In the genomic region with DNA sequence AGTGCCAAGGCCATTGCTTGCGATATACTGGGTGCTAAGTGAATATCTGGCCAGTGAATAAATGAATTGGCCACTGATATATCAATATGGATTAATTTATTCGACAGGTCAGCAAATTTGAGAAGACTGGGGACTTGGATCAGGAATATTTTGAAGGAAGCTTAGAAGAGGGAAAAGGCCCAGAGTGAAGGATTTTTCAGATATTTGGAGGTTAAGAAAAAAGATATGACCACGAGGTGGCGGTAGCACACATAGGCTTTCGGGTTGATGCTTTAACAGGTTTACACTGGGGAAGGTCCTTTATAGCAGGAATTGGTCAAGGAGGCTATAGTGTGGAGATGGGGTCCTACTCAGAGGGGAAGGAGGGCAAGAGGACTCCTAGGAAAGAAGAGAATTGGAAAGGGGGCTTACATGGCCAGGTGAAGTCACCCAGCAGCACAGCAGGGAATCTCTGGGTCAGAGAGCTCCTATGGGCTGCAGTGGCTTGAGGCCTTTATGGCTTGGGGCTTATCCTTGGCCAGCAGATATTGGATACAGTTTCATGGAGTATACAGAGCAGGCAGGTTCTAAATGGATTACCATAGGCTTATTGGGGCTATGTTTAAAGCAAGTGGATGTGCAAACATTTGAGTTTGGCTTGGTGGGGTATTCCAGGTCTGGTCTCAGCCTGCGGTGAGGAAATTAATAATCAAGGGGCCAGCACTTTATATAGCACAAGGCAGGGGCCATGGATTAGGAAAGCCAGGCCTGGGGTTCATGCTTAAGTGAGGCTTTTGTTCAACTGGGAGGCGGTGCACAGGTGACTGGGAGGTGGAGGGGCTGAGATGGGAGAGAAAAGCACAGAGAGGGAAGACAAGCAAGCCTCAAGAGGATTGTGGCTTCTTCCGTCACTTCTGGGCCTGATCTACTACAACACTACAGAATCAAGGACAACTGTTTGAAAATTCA, we compare ENCODE assay signal across 8 cellular contexts. TPM values are rescaled to one million over a fixed set of nuclear protein-coding genes. Genes with fewer than 3 reads are reported as not detected.
DNase-seq lines count a peak whose midpoint lies in the region; ATAC-seq and TF ChIP-seq lines count a peak whose summit lies in the region.

No MANE protein-coding gene starts in this region.

- H4K91ac ChIP-seq in trophoblast cell (ENCODE audit: low read depth, low read length) = peak overlapping the region; percentile 48

- H3K23ac ChIP-seq in trophoblast cell (ENCODE audit: low read length) = no peak overlapping the region

- no peak overlapping the region for H3K27ac Mint-ChIP-seq in activated CD8-positive, alpha-beta T cell treated with anti-CD3 and anti-CD28 coated beads, Interleukin-2, amount 10 ng/mL, durations not matched to agents 7 days and 5 days

- H3K4me3 ChIP-seq in DND-41 (ENCODE audit: low read depth in 1 of 2, low read length in 2 of 2) (no peak overlapping the region), trophoblast cell (ENCODE audit: low read depth, low read length) (no peak overlapping the region)

- ATAC-seq in DND-41 (ENCODE audit: insufficient read depth, low read depth) = peak; percentile 59; the same call in 2 of the 3 replicates
- ATAC-seq in activated CD8-positive, alpha-beta T cell treated with anti-CD3 and anti-CD28 coated beads, Interleukin-2, amount 10 ng/mL, durations not matched to agents 7 days and 5 days = peak; percentile 47

- no peak overlapping the region for H2BK12ac ChIP-seq in trophoblast cell (ENCODE audit: low read length)

- WGBS in trophoblast cell (ENCODE audit: extremely low coverage, insufficient coverage, insufficient read length) = no CpG with 5 or more reads among the region's 8 CpGs

- H3K36me3 Mint-ChIP-seq in activated CD8-positive, alpha-beta T cell treated with anti-CD3 and anti-CD28 coated beads, Interleukin-2, amount 10 ng/mL, durations not matched to agents 7 days and 5 days (ENCODE audit: low read depth) = no peaks in the 10 kb centered on the region

- H2AFZ ChIP-seq in DND-41 (ENCODE audit: low read depth, low read length) (no peak overlapping the region), trophoblast cell (ENCODE audit: insufficient read depth, low read length, poor library complexity) (no peak overlapping the region)

- peaks cover 6% of the 10 kb centered on the region for H3K4me1 ChIP-seq in DND-41 (ENCODE audit: insufficient read depth, low read length)
- H3K4me1 ChIP-seq in trophoblast cell (ENCODE audit: control insufficient read depth in 1 of 2, insufficient read depth in 2 of 2, low read length in 2 of 2) = peaks cover 10 to 12% of the 10 kb centered on the region in 2 experiments

- H2BK5ac ChIP-seq in trophoblast cell (ENCODE audit: low read depth, low read length, poor library complexity) = no peak overlapping the region

- no peak overlapping the region for H3K4me2 ChIP-seq in DND-41 (ENCODE audit: insufficient read depth, low read length)
- no peak overlapping the region for H3K4me2 ChIP-seq in trophoblast cell (ENCODE audit: low read length)

- H3K27me3 Mint-ChIP-seq in activated CD8-positive, alpha-beta T cell treated with anti-CD3 and anti-CD28 coated beads, Interleukin-2, amount 10 ng/mL, durations not matched to agents 7 days and 5 days (ENCODE audit: low read depth) = no peaks in the 10 kb centered on the region

- POLR2A ChIA-PET in activated CD8-positive, alpha-beta T cell treated with anti-CD3 and anti-CD28 coated beads, Interleukin-2, amount 10 ng/mL, durations not matched to agents 7 days and 5 days (lab: Charles Lee) = interaction anchor here (1.0 to 4.0 kb wide), 2 partner anchors 38 to 43 kb away, joined by 5 to 33 read pairs; a partner anchor contains a TSS

- no peak overlapping the region for H3K14ac ChIP-seq in trophoblast cell (ENCODE audit: low read length)

- TF ChIP-seq CTCF in 22Rv1 (IDR thresholded peaks at IDR 0.05) (peak; percentile 91), DND-41 (IDR thresholded peaks at IDR 0.05; ENCODE audit: borderline replicate concordance, extremely low read depth, low read length, poor library complexity, severe bottlenecking) (peak; percentile 76)

- H4K8ac ChIP-seq in trophoblast cell (ENCODE audit: low read depth, low read length) = no peak overlapping the region

- H2AK5ac ChIP-seq in trophoblast cell (ENCODE audit: low read length) = peak overlapping the region; percentile 24

- no peak overlapping the region for H3K4ac ChIP-seq in trophoblast cell (ENCODE audit: low read depth, low read length)

- H3K79me1 ChIP-seq in trophoblast cell (ENCODE audit: low read length) = peaks cover 5% of the 10 kb centered on the region

- DNase-seq in DND-41 (peak; percentile 33), NCI-H146 treated with DMSO at 0.1 percent for 48 hours (lab: John Stamatoyannopoulos, UW; ENCODE audit: unreplicated experiment) (peak; percentile 18), fibroblast of the conjunctiva (ENCODE audit: low read depth) (peak; percentile 22), trophoblast cell (peak; percentile 30 to 84), UCSD-AML1 (lab: John Stamatoyannopoulos, UW; ENCODE audit: unreplicated experiment) (no peak), NK-92 (lab: John Stamatoyannopoulos, UW; ENCODE audit: unreplicated experiment) (no peak)
- peak; percentile 64 for DNase-seq in activated CD8-positive, alpha-beta T cell treated with anti-CD3 and anti-CD28 coated beads, Interleukin-2, amount 10 ng/mL, durations not matched to agents 7 days and 5 days

- H2BK120ac ChIP-seq in trophoblast cell (ENCODE audit: insufficient read depth, low read length, poor library complexity) = no peak overlapping the region

- H3K9ac ChIP-seq in DND-41 (ENCODE audit: low read depth, low read length) = no peak overlapping the region
- no peak overlapping the region for H3K9ac ChIP-seq in trophoblast cell (ENCODE audit: low read length)

- H3K18ac ChIP-seq in trophoblast cell (ENCODE audit: low read length) = no peak overlapping the region

- H4K20me1 ChIP-seq in DND-41 (ENCODE audit: insufficient read depth, low read length) = no peaks in the 10 kb centered on the region

- no peak overlapping the region for H3K4me3 Mint-ChIP-seq in activated CD8-positive, alpha-beta T cell treated with anti-CD3 and anti-CD28 coated beads, Interleukin-2, amount 10 ng/mL, durations not matched to agents 7 days and 5 days

- no peak overlapping the region for H4K12ac ChIP-seq in trophoblast cell (ENCODE audit: low read depth, low read length)

- H3K9me3 Mint-ChIP-seq in activated CD8-positive, alpha-beta T cell treated with anti-CD3 and anti-CD28 coated beads, Interleukin-2, amount 10 ng/mL, durations not matched to agents 7 days and 5 days (ENCODE audit: insufficient read depth) = no peaks in the 10 kb centered on the region

- H3K9me3 ChIP-seq in DND-41 (ENCODE audit: insufficient read depth, low read length, severe bottlenecking) (no peaks in the 10 kb centered on the region), trophoblast cell (ENCODE audit: insufficient read depth, low read depth, low read length) (no peaks in the 10 kb centered on the region)

- H3K27ac ChIP-seq in 22Rv1 (no peak overlapping the region), DND-41 (ENCODE audit: low read length) (no peak overlapping the region), trophoblast cell (ENCODE audit: low read depth, low read length) (no peak overlapping the region)

- CTCF ChIA-PET in activated CD8-positive, alpha-beta T cell treated with anti-CD3 and anti-CD28 coated beads, Interleukin-2, amount 10 ng/mL, durations not matched to agents 7 days and 5 days (lab: Charles Lee) = interaction anchor here (0.6 to 10.5 kb wide), 42 partner anchors 9 to 253 kb away, joined by 3 to 370 read pairs (median 8); a partner anchor contains a TSS

- H3K79me2 ChIP-seq in DND-41 (ENCODE audit: insufficient read depth, low read length) (no peaks in the 10 kb centered on the region), trophoblast cell (ENCODE audit: control insufficient read depth, insufficient read depth, low read length, poor library complexity) (no peaks in the 10 kb centered on the region)

- H3K27me3 ChIP-seq in DND-41 (ENCODE audit: insufficient read depth, low read length, poor library complexity) (no peaks in the 10 kb centered on the region), trophoblast cell (ENCODE audit: insufficient read depth, low read length) (no peaks in the 10 kb centered on the region)

- peaks cover 38% of the 10 kb centered on the region for H3K4me1 Mint-ChIP-seq in activated CD8-positive, alpha-beta T cell treated with anti-CD3 and anti-CD28 coated beads, Interleukin-2, amount 10 ng/mL, durations not matched to agents 7 days and 5 days (ENCODE audit: low read depth)

- H3K36me3 ChIP-seq in DND-41 (ENCODE audit: insufficient read depth, low read length) (no peaks in the 10 kb centered on the region), trophoblast cell (ENCODE audit: control insufficient read depth in 1 of 2, insufficient read depth in 2 of 2, low read length in 2 of 2) (no peaks in the 10 kb centered on the region)

RNA-seq across cellular contexts. Expression of a gene that starts 9.7 kb away (rescaled TPM):
- under 1 TPM in 1 of 2 experiments, not detected in 1; 0.31 TPM for total RNA-seq in activated CD8-positive, alpha-beta T cell treated with anti-CD3 and anti-CD28 coated beads, Interleukin-2, amount 10 ng/mL, durations not matched to agents 7 days and 5 days
- 0.33 and 0.37 TPM in 2 replicates for polyA plus RNA-seq in trophoblast cell (2013)

RNA-seq across cellular contexts. Expression of a gene that starts 36.7 kb away (rescaled TPM):
- total RNA-seq in activated CD8-positive, alpha-beta T cell treated with anti-CD3 and anti-CD28 coated beads, Interleukin-2, amount 10 ng/mL, durations not matched to agents 7 days and 5 days = 100 to 1,000 TPM; 394 to 404 TPM
- polyA plus RNA-seq in trophoblast cell (2013) = 18.6 and 18.8 TPM in 2 replicates

Comparison
In these comparisons a context has a peak if more than half of its experiments do, and no peak if none do; other contexts are left out.
1. DNase-seq: peak in DND-41 (single experiment), NCI-H146 treated with DMSO at 0.1 percent for 48 hours (single experiment), activated CD8-positive, alpha-beta T cell treated with anti-CD3 and anti-CD28 coated beads, Interleukin-2, amount 10 ng/mL, durations not matched to agents 7 days and 5 days (single experiment), fibroblast of the conjunctiva (single experiment) and trophoblast cell (2 of 2); none in UCSD-AML1 (single experiment) and NK-92 (single experiment).